In genomic region chr15:76932090-76932966, GRCh38 we compare ENCODE assay signal across 8 cellular contexts. TPM values are rescaled to one million over a fixed set of nuclear protein-coding genes. Genes with fewer than 3 reads are reported as not detected.
DNase-seq lines count a peak whose midpoint lies in the region; ATAC-seq and TF ChIP-seq lines count a peak whose summit lies in the region.

No MANE protein-coding gene starts in this region.

- no peaks in the 10 kb centered on the region for H3K9me3 Mint-ChIP-seq in CD4-positive, CD25-positive, alpha-beta regulatory T cell

- H3K27ac Mint-ChIP-seq in CD4-positive, CD25-positive, alpha-beta regulatory T cell: peak overlapping the region; percentile 88 to 95 (median 94)

- H3K27ac ChIP-seq in CD4-positive, CD25-positive, alpha-beta regulatory T cell (ENCODE audit: insufficient read depth, low read length, poor library complexity, severe bottlenecking): peak overlapping the region; percentile 69
- H3K27ac ChIP-seq in HEK293 (ENCODE audit: extremely low read depth, low read depth, low read length): peak overlapping the region; percentile 86
- peak overlapping the region; percentile 44 for H3K27ac ChIP-seq in foreskin keratinocyte

- H3K4me1 ChIP-seq in CD4-positive, CD25-positive, alpha-beta regulatory T cell (ENCODE audit: control insufficient read depth, insufficient read depth, low read length, poor library complexity, severe bottlenecking): peaks cover 17% of the 10 kb centered on the region
- H3K4me1 ChIP-seq in HEK293 (ENCODE audit: control insufficient read depth, insufficient read depth, low read length): peaks cover 6% of the 10 kb centered on the region; the same call in 1 of the 2 replicates
- no peaks in the 10 kb centered on the region for H3K4me1 ChIP-seq in foreskin keratinocyte

- H3K4me3 ChIP-seq in CD4-positive, CD25-positive, alpha-beta regulatory T cell (ENCODE audit: low read depth, low read length): peak overlapping the region; percentile 81
- H3K4me3 ChIP-seq in HEK293 (ENCODE audit: low read depth, low read length): peak overlapping the region; percentile 90
- H3K4me3 ChIP-seq in WI38 (ENCODE audit: low read depth, low read length): peak overlapping the region; percentile 84
- H3K4me3 ChIP-seq in skeletal muscle cell (ENCODE audit: low read depth, low read length): peak overlapping the region; percentile 86

- H3K27me3 Mint-ChIP-seq in CD4-positive, CD25-positive, alpha-beta regulatory T cell: peaks cover 8% of the 10 kb centered on the region

- ATAC-seq in CD4-positive, CD25-positive, alpha-beta regulatory T cell (ENCODE audit: low read depth in 2 of 2): no peak
- no peak for ATAC-seq in foreskin keratinocyte

- CTCF ChIA-PET in HEK293 (lab: Yijun Ruan, JAX): interaction anchor here (0.6 to 1.3 kb wide), 4 partner anchors 10 to 46 kb away, joined by 3 to 4 read pairs (median 3); no protein-coding TSS in a partner anchor

- no peaks in the 10 kb centered on the region for H3K27me3 ChIP-seq in CD4-positive, CD25-positive, alpha-beta regulatory T cell (ENCODE audit: control insufficient read depth, insufficient read depth, low read length)
- no peaks in the 10 kb centered on the region for H3K27me3 ChIP-seq in foreskin keratinocyte

- no peak for TF ChIP-seq CTCF in HEK293 (tag by site-specific recombination; IDR thresholded peaks at IDR 0.05)
- no peak for TF ChIP-seq CTCF in WI38 (IDR thresholded peaks at IDR 0.05; ENCODE audit: low read depth, low read length)
- TF ChIP-seq CTCF in foreskin keratinocyte (conservative IDR thresholded peaks at IDR 0.05): no peak

- H3K9me3 ChIP-seq in CD4-positive, CD25-positive, alpha-beta regulatory T cell (ENCODE audit: control insufficient read depth in 2 of 2, low read length in 2 of 2): no peaks in the 10 kb centered on the region
- no peaks in the 10 kb centered on the region for H3K9me3 ChIP-seq in HEK293 (ENCODE audit: control insufficient read depth, insufficient read depth, low read depth, low read length)

- H3K36me3 ChIP-seq in CD4-positive, CD25-positive, alpha-beta regulatory T cell (ENCODE audit: control insufficient read depth, insufficient read depth, low read length): peaks cover 29% of the 10 kb centered on the region
- H3K36me3 ChIP-seq in HEK293 (ENCODE audit: control insufficient read depth in 2 of 2, insufficient read depth in 1 of 2, low read length in 2 of 2): peaks cover 43 to 44% of the 10 kb centered on the region in 2 experiments

- POLR2A ChIA-PET in HEK293 (lab: Yijun Ruan, JAX): interaction anchor here (1.0 to 2.3 kb wide), 5 partner anchors 11 to 596 kb away, joined by 3 to 9 read pairs (median 6); partner anchors contain the start of gene ISL2

- peaks cover 27% of the 10 kb centered on the region for H3K36me3 Mint-ChIP-seq in CD4-positive, CD25-positive, alpha-beta regulatory T cell

- H3K4me1 Mint-ChIP-seq in CD4-positive, CD25-positive, alpha-beta regulatory T cell: peaks cover 10 to 37% (median 30%) of the 10 kb centered on the region in 4 donors

- DNase-seq in CD4-positive, CD25-positive, alpha-beta regulatory T cell: peak in 2 of 3 donors; percentile 13 to 35
- DNase-seq in foreskin keratinocyte (no peak), skeletal muscle cell (ENCODE audit: low read depth) (no peak), NCI-H524 treated with DMSO at 0.1 percent for 48 hours (lab: John Stamatoyannopoulos, UW) (no peak), HPDE6-E6E7 (ENCODE audit: extremely low spot score) (no peak), NCI-H1105 (lab: John Stamatoyannopoulos, UW) (no peak)

- peak overlapping the region; percentile 89 to 96 (median 92) for H3K4me3 Mint-ChIP-seq in CD4-positive, CD25-positive, alpha-beta regulatory T cell

TF ChIP-seq in HEK293, 187 proteins besides CTCF, POLR2A, EP300 and RAD21 (continues in another document):
- TF ChIP-seq ZNF670 (tag by site-specific recombination; IDR thresholded peaks at IDR 0.05; ENCODE audit: low read depth): no peak
- TF ChIP-seq PRDM1 (tag by site-specific recombination; IDR thresholded peaks at IDR 0.05): peak; percentile 73
- TF ChIP-seq KLF9 (tag by site-specific recombination; IDR thresholded peaks at IDR 0.05; ENCODE audit: low read depth): no peak
- TF ChIP-seq ZNF837 (tag by site-specific recombination; IDR thresholded peaks at IDR 0.05): no peak
- TF ChIP-seq ZNF37A (tag by site-specific recombination; IDR thresholded peaks at IDR 0.05): no peak
- no peak for TF ChIP-seq PRDM10 (tag by site-specific recombination; IDR thresholded peaks at IDR 0.05)
- TF ChIP-seq AEBP2 (tag by site-specific recombination; IDR thresholded peaks at IDR 0.05; ENCODE audit: borderline replicate concordance): no peak
- TF ChIP-seq ZNF335 (tag by site-specific recombination; conservative IDR thresholded peaks at IDR 0.05): peak; percentile 77
- TF ChIP-seq OSR2 (tag by site-specific recombination; IDR thresholded peaks at IDR 0.05): no peak

RNA-seq across cellular contexts. Expression of gene RCN2, which starts 0.8 kb away (rescaled TPM):
- total RNA-seq in CD4-positive, CD25-positive, alpha-beta regulatory T cell: 17.3 TPM
- polyA plus RNA-seq in CD4-positive, CD25-positive, alpha-beta regulatory T cell: 10 to 100 TPM; 35.8 to 47.3 (median 41.6) TPM
- 62.5 and 71.1 TPM in 2 replicates for total RNA-seq in foreskin keratinocyte
- 53.1 and 66.2 TPM in 2 replicates for polyA plus RNA-seq in foreskin keratinocyte

RNA-seq across cellular contexts. Expression of gene SCAPER, which starts 27.2 kb away (rescaled TPM):
- total RNA-seq in CD4-positive, CD25-positive, alpha-beta regulatory T cell: 38.1 TPM
- polyA plus RNA-seq in CD4-positive, CD25-positive, alpha-beta regulatory T cell: 10 to 100 TPM; 13.2 to 16.9 (median 14.5) TPM
- total RNA-seq in foreskin keratinocyte: 5.4 and 6.7 TPM in 2 replicates
- 2.9 and 3.5 TPM in 2 replicates for polyA plus RNA-seq in foreskin keratinocyte

Comparison
In these comparisons a context has a peak if more than half of its experiments do, and no peak if none do; other contexts are left out.
1. DNase-seq: peak in CD4-positive, CD25-positive, alpha-beta regulatory T cell (2 of 3); none in foreskin keratinocyte (0 of 2), skeletal muscle cell (single experiment), NCI-H524 treated with DMSO at 0.1 percent for 48 hours (single experiment), HPDE6-E6E7 (single experiment) and NCI-H1105 (single experiment).
2. Peak in every context shown above with its lines, with median percentiles within 50 percentile points of each other: H3K27ac ChIP-seq and H3K4me3 ChIP-seq.